In the genomic region with DNA sequence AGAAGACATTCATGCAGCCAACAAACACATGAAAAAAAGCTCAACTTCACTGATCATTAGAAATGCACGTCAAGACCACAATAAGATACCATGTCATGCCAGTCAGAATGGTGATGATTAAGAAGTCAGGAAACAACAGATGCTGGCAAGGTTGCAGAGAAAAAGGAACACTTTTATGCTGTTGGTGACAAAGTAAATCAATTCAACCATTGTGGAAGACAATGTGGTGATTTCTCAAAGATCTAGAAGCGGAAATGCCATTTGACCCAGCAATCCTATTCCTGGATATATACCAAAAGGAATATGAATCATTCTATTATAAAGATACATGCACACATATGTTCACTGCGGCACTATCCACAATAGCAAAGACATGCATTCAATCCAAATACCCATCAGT, we compare ENCODE assay signal across 14 cellular contexts.
DNase-seq lines count a peak whose midpoint lies in the region; ATAC-seq and TF ChIP-seq lines count a peak whose summit lies in the region.
"Had no signal": no experiment of that assay in that cellular context is flagged by ENCODE, and none has a peak within 500 bp of the region (broad histone marks: within the 10 kb centered on the region; RNA-seq: fewer than 3 reads in every experiment).

No MANE protein-coding gene starts in this region.

- H4K20me1 ChIP-seq in PC-3 (ENCODE audit: low read length) = no peaks in the 10 kb centered on the region

- no peaks in the 10 kb centered on the region for H3K9me2 ChIP-seq in PC-3 (replicated peaks; ENCODE audit: low read length)

- ATAC-seq in PC-3 = no peak

- H3K4me1 ChIP-seq in PC-3 (ENCODE audit: insufficient read depth, low read length) = no peaks in the 10 kb centered on the region; the same call in 1 of the 2 replicates
- H3K4me1 ChIP-seq: HAP-1 had no signal

- no peaks in the 10 kb centered on the region for H3K27me3 ChIP-seq in PC-3 (ENCODE audit: low read length)

- H3F3A ChIP-seq in PC-3 (ENCODE audit: low read length, unreplicated experiment) = no peaks in the 10 kb centered on the region

- no peak for TF ChIP-seq CTCF in PC-3 (conservative IDR thresholded peaks at IDR 0.05; ENCODE audit: low read depth, low read length)
- TF ChIP-seq CTCF in fibroblast of the aortic adventitia (IDR thresholded peaks at IDR 0.05; ENCODE audit: insufficient read depth, low read length) = no peak
- no peak for TF ChIP-seq CTCF in RWPE1 (conservative IDR thresholded peaks at IDR 0.05; ENCODE audit: low read depth)

- peak; percentile 30 for DNase-seq in HS-5 (ENCODE audit: low read depth)
- DNase-seq in PC-3 = peak; percentile 23
- peak; percentile 16 for DNase-seq in fibroblast of the aortic adventitia (ENCODE audit: low read depth)
- DNase-seq in RWPE1 (ENCODE audit: low spot score) = no peak
- no peak for DNase-seq in stimulated activated CD4-positive, alpha-beta T cell treated with anti-CD3 and anti-CD28 coated beads, Interleukin-12 subunit alpha, Interleukin-12 subunit beta, amount 100 ng/mL, for 4 hours
- DNase-seq in activated CD4-positive, alpha-beta T cell treated with anti-CD3 and anti-CD28 coated beads for 48 hours = no peak
- DNase-seq: C1 segment of cervical spinal cord; Calu3; CD4-positive, alpha-beta memory T cell; COR-L47; DMS53; DMS79 treated with DMSO at 0.1 percent for 48 hours; GOT3 had no signal

- H3K4me2 ChIP-seq in PC-3 (ENCODE audit: low read length) = no peak overlapping the region

- H2AFZ ChIP-seq in PC-3 (ENCODE audit: low read length) = no peak overlapping the region

- H3K79me2 ChIP-seq in PC-3 (ENCODE audit: low read length) = no peaks in the 10 kb centered on the region

- CTCF ChIA-PET in PC-3 (lab: Charles Lee) (no interaction called here), RWPE1 (lab: Yijun Ruan, JAX) (no interaction called here)

- H3K36me3 ChIP-seq in PC-3 (ENCODE audit: low read depth, low read length) = no peaks in the 10 kb centered on the region
- H3K36me3 ChIP-seq: HAP-1 had no signal

- POLR2A ChIA-PET in PC-3 (lab: Charles Lee; ENCODE audit: unreplicated experiment) = no interaction called here
- POLR2A ChIA-PET in RWPE1 (lab: Yijun Ruan, JAX; ENCODE audit: low non-redundant PET) = no interaction called here

- no peaks in the 10 kb centered on the region for H3K9me3 ChIP-seq in PC-3 (ENCODE audit: low read length)
- H3K9me3 ChIP-seq: HAP-1 had no signal

- H3K9ac ChIP-seq in PC-3 (ENCODE audit: low read length) = no peak overlapping the region

- H3K27ac ChIP-seq in PC-3 (ENCODE audit: low read length) (no peak overlapping the region), RWPE1 (no peak overlapping the region)

- intact Hi-C loops in PC-3 (cut with micrococcal nuclease) = no loop called here

- BruUV-seq in PC-3 (replicated peaks; lab: Mats Ljungman, UMichigan) = no TSS peak

- H3K4me3 ChIP-seq in PC-3 (ENCODE audit: low read length) (no peak overlapping the region), fibroblast of the aortic adventitia (ENCODE audit: low read depth, low read length) (no peak overlapping the region)
- H3K4me3 ChIP-seq: HAP-1 had no signal

Comparison
In these comparisons a context has a peak if more than half of its experiments do, and no peak if none do; other contexts are left out.
1. DNase-seq: peak in HS-5 (single experiment), PC-3 (single experiment) and fibroblast of the aortic adventitia (single experiment); none in RWPE1 (single experiment), stimulated activated CD4-positive, alpha-beta T cell treated with anti-CD3 and anti-CD28 coated beads, Interleukin-12 subunit alpha, Interleukin-12 subunit beta, amount 100 ng/mL, for 4 hours (single experiment) and activated CD4-positive, alpha-beta T cell treated with anti-CD3 and anti-CD28 coated beads for 48 hours (single experiment).